In the genomic region with DNA sequence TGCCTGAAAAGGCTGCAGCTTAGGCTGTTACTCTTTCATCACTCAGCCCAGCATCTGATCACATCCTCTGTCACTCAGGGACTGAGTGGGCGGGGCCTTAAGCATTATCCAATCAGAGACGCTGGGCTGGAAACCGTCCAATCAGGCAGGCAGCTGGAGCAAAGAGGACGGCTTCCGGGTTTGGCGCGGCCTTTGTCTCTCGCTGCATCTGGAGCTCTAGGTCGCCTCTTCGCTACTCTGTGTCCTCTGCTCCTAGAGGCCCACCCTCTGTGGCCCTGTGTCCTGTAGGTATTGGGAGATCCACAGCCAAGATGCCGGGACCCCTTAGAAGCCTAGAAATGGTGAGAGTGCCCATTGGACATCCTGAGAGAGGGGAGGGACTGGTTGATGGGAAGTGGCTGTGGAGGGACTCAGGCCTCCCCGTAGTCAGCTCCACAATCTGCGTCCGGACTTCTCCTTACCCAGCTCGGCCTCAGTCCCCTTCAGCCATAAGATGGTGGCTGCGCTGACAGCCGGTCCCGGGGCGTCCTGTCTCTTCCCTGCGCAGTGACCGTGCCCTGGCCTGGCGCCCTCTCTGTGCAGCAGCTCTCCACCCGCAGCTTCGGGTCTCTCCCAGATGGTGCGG, we compare ENCODE assay signal across 8 cellular contexts. TPM values are rescaled to one million over a fixed set of nuclear protein-coding genes. Genes with fewer than 3 reads are reported as not detected.
DNase-seq lines count a peak whose midpoint lies in the region; ATAC-seq and TF ChIP-seq lines count a peak whose summit lies in the region.

A gene (plus strand): TSS at position 195 of the 625 bp plus-strand sequence. CDS start 117 bp downstream, at position 312.

- no peaks in the 10 kb centered on the region for H3K9me3 ChIP-seq in effector memory CD4-positive, alpha-beta T cell (ENCODE audit: control insufficient read depth, low read length)
- H3K9me3 ChIP-seq in lower lobe of right lung, result no peaks in the 10 kb centered on the region

- peaks cover 18% of the 10 kb centered on the region for H3K4me1 ChIP-seq in effector memory CD4-positive, alpha-beta T cell (ENCODE audit: control insufficient read depth, insufficient read depth, low read length, poor library complexity, severe bottlenecking)
- H3K4me1 ChIP-seq in lower lobe of right lung, result peaks cover 12% of the 10 kb centered on the region

- peaks cover 78% of the 10 kb centered on the region for H3K36me3 Mint-ChIP-seq in activated CD8-positive, alpha-beta T cell treated with anti-CD3 and anti-CD28 coated beads, Interleukin-2, amount 10 ng/mL, durations not matched to agents 7 days and 5 days (ENCODE audit: low read depth)

- ATAC-seq in activated CD8-positive, alpha-beta T cell treated with anti-CD3 and anti-CD28 coated beads, Interleukin-2, amount 10 ng/mL, durations not matched to agents 7 days and 5 days, result peak; percentile 97
- peak; percentile 97 for ATAC-seq in lower lobe of right lung

- no peaks in the 10 kb centered on the region for H3K27me3 ChIP-seq in effector memory CD4-positive, alpha-beta T cell (replicated peaks; ENCODE audit: control insufficient read depth, insufficient read depth, low read length, poor library complexity, severe bottlenecking)
- H3K27me3 ChIP-seq in lower lobe of right lung (ENCODE audit: low read depth), result no peaks in the 10 kb centered on the region

- peak within 1 kb of the TSS; percentile 32 for H3K27ac ChIP-seq in effector memory CD4-positive, alpha-beta T cell (ENCODE audit: insufficient read depth, low read length, poor library complexity, severe bottlenecking)
- peak within 1 kb of the TSS; percentile 82 for H3K27ac ChIP-seq in lower lobe of right lung

- no peak for TF ChIP-seq CTCF in lower lobe of right lung (IDR thresholded peaks at IDR 0.05)

- peaks cover 40% of the 10 kb centered on the region for H3K4me1 Mint-ChIP-seq in activated CD8-positive, alpha-beta T cell treated with anti-CD3 and anti-CD28 coated beads, Interleukin-2, amount 10 ng/mL, durations not matched to agents 7 days and 5 days (ENCODE audit: low read depth)

- H3K27ac Mint-ChIP-seq in activated CD8-positive, alpha-beta T cell treated with anti-CD3 and anti-CD28 coated beads, Interleukin-2, amount 10 ng/mL, durations not matched to agents 7 days and 5 days, result peak within 1 kb of the TSS; percentile 98

- peak within 1 kb of the TSS; percentile 98 for H3K4me3 Mint-ChIP-seq in activated CD8-positive, alpha-beta T cell treated with anti-CD3 and anti-CD28 coated beads, Interleukin-2, amount 10 ng/mL, durations not matched to agents 7 days and 5 days

- H3K9me3 Mint-ChIP-seq in activated CD8-positive, alpha-beta T cell treated with anti-CD3 and anti-CD28 coated beads, Interleukin-2, amount 10 ng/mL, durations not matched to agents 7 days and 5 days (ENCODE audit: insufficient read depth), result peaks cover 56% of the 10 kb centered on the region

- intact Hi-C loops in lower lobe of right lung (cut with DNase I), result no loop called here

- POLR2A ChIA-PET in activated CD8-positive, alpha-beta T cell treated with anti-CD3 and anti-CD28 coated beads, Interleukin-2, amount 10 ng/mL, durations not matched to agents 7 days and 5 days (lab: Charles Lee), result interaction anchor here (0.6 to 2.0 kb wide), 22 partner anchors 12 to 1668 kb away, joined by 3 to 22 read pairs (median 4); a partner anchor contains a TSS

- CTCF ChIA-PET in activated CD8-positive, alpha-beta T cell treated with anti-CD3 and anti-CD28 coated beads, Interleukin-2, amount 10 ng/mL, durations not matched to agents 7 days and 5 days (lab: Charles Lee), result interaction anchor here (1.3 kb wide), 1 partner anchor 71 kb away, joined by 4 read pairs; no protein-coding TSS in a partner anchor

- DNase-seq in DMS53 treated with DMSO at 0.1 percent for 48 hours (lab: John Stamatoyannopoulos, UW; ENCODE audit: unreplicated experiment) (peak; percentile 88), H4 (ENCODE audit: low spot score) (peak; percentile 96), NCI-H2029 (lab: John Stamatoyannopoulos, UW) (peak; percentile 97), lower lobe of right lung (peak; percentile 93), DMS79 treated with DMSO at 0.1 percent for 48 hours (lab: John Stamatoyannopoulos, UW) (no peak)
- DNase-seq in activated CD8-positive, alpha-beta T cell treated with anti-CD3 and anti-CD28 coated beads, Interleukin-2, amount 10 ng/mL, durations not matched to agents 7 days and 5 days, result peak; percentile 96
- DNase-seq in effector memory CD4-positive, alpha-beta T cell, result peak; percentile 83 to 89 (median 88)
- DNase-seq in stimulated activated CD4-positive, alpha-beta T cell treated with anti-CD3 and anti-CD28 coated beads, Interleukin-4, amount 100 ng/mL, for 4 hours, result peak; percentile 79 to 89

- no peaks in the 10 kb centered on the region for H3K27me3 Mint-ChIP-seq in activated CD8-positive, alpha-beta T cell treated with anti-CD3 and anti-CD28 coated beads, Interleukin-2, amount 10 ng/mL, durations not matched to agents 7 days and 5 days (ENCODE audit: low read depth)

- peak within 1 kb of the TSS; percentile 62 for H3K4me3 ChIP-seq in effector memory CD4-positive, alpha-beta T cell (ENCODE audit: insufficient read depth, low read depth, low read length, poor library complexity, severe bottlenecking)
- peak within 1 kb of the TSS; percentile 79 for H3K4me3 ChIP-seq in lower lobe of right lung

- H3K36me3 ChIP-seq in effector memory CD4-positive, alpha-beta T cell (ENCODE audit: control insufficient read depth, insufficient read depth, low read length), result peaks cover 4% of the 10 kb centered on the region
- H3K36me3 ChIP-seq in lower lobe of right lung, result peaks cover 4% of the 10 kb centered on the region

RNA-seq across cellular contexts. Expression of the gene that starts here (rescaled TPM):
- 7.5 and 12.0 TPM in 2 replicates for total RNA-seq in H4 (2014; rRNA removed; shearing (Covaris generic))
- 10 to 100 TPM; 13.1 to 13.9 TPM for total RNA-seq in activated CD8-positive, alpha-beta T cell treated with anti-CD3 and anti-CD28 coated beads, Interleukin-2, amount 10 ng/mL, durations not matched to agents 7 days and 5 days
- total RNA-seq in lower lobe of right lung, result 5.5 TPM
